8 cellular contexts compared by ENCODE assay signal in genomic region chrX:153766098-153766817, GRCh38. TPM values are rescaled to one million over a fixed set of nuclear protein-coding genes. Genes with fewer than 3 reads are reported as not detected.
DNase-seq lines count a peak whose midpoint lies in the region; ATAC-seq lines count a peak whose summit lies in the region.

No MANE protein-coding gene starts in this region.

- ATAC-seq in GM18867 (IDR thresholded peaks at IDR 0.05; ENCODE audit: unreplicated experiment) (no peak), GM19324 (IDR thresholded peaks at IDR 0.05; ENCODE audit: low FRiP score, unreplicated experiment) (no peak)

- H3K4me3 Mint-ChIP-seq in activated naive CD8-positive, alpha-beta T cell treated with anti-CD3 and anti-CD28 coated beads for 36 hours, result peak overlapping the region; percentile 49

- no peaks in the 10 kb centered on the region for H3K36me3 Mint-ChIP-seq in activated naive CD8-positive, alpha-beta T cell treated with anti-CD3 and anti-CD28 coated beads for 36 hours

- DNase-seq in NCI-H1417 (lab: John Stamatoyannopoulos, UW) (peak in 2 of 3 experiments; percentile 32 to 58), NCI-H1417 treated with DMSO at 0.1 percent for 48 hours (lab: John Stamatoyannopoulos, UW) (no peak), NCI-H69 (lab: John Stamatoyannopoulos, UW) (peak; percentile 24), inferior parietal cortex (ENCODE audit: extremely low spot score) (peak; percentile 15)
- DNase-seq in activated naive CD8-positive, alpha-beta T cell treated with anti-CD3 and anti-CD28 coated beads for 36 hours, result peak; percentile 60
- DNase-seq in stimulated activated CD8-positive, alpha-beta memory T cell treated with anti-CD3 and anti-CD28 coated beads, Interleukin-15, amount 100 ng/mL, for 4 hours (ENCODE audit: low read depth in 2 of 2), result peak; percentile 18 to 24

- peaks cover 9% of the 10 kb centered on the region for H3K4me1 Mint-ChIP-seq in activated naive CD8-positive, alpha-beta T cell treated with anti-CD3 and anti-CD28 coated beads for 36 hours

- peak overlapping the region; percentile 16 for H3K27ac Mint-ChIP-seq in activated naive CD8-positive, alpha-beta T cell treated with anti-CD3 and anti-CD28 coated beads for 36 hours

- H3K9me3 Mint-ChIP-seq in activated naive CD8-positive, alpha-beta T cell treated with anti-CD3 and anti-CD28 coated beads for 36 hours, result no peaks in the 10 kb centered on the region

- H3K27me3 Mint-ChIP-seq in activated naive CD8-positive, alpha-beta T cell treated with anti-CD3 and anti-CD28 coated beads for 36 hours, result no peaks in the 10 kb centered on the region

RNA-seq across cellular contexts. Expression of gene PLXNB3, which starts 2.2 kb away (rescaled TPM):
- 1 to 10 TPM; 2.8 to 4.2 TPM for total RNA-seq in activated naive CD8-positive, alpha-beta T cell treated with anti-CD3 and anti-CD28 coated beads for 36 hours

RNA-seq across cellular contexts. Expression of gene SRPK3, which starts 14.6 kb away (rescaled TPM):
- total RNA-seq in activated naive CD8-positive, alpha-beta T cell treated with anti-CD3 and anti-CD28 coated beads for 36 hours, result not detected

RNA-seq across cellular contexts. Expression of gene IDH3G, which starts 27.9 kb away (rescaled TPM):
- total RNA-seq in activated naive CD8-positive, alpha-beta T cell treated with anti-CD3 and anti-CD28 coated beads for 36 hours, result 10 to 100 TPM; 55.9 to 58.1 TPM

RNA-seq across cellular contexts. Expression of gene SSR4, which starts 28.2 kb away (rescaled TPM):
- total RNA-seq in activated naive CD8-positive, alpha-beta T cell treated with anti-CD3 and anti-CD28 coated beads for 36 hours, result 100 to 1,000 TPM; 133 to 145 TPM

RNA-seq across cellular contexts. Expression of gene ABCD1, which starts 41.6 kb away (rescaled TPM):
- total RNA-seq in activated naive CD8-positive, alpha-beta T cell treated with anti-CD3 and anti-CD28 coated beads for 36 hours, result 1 to 10 TPM; 4.1 to 4.3 TPM
